In the genomic region with DNA sequence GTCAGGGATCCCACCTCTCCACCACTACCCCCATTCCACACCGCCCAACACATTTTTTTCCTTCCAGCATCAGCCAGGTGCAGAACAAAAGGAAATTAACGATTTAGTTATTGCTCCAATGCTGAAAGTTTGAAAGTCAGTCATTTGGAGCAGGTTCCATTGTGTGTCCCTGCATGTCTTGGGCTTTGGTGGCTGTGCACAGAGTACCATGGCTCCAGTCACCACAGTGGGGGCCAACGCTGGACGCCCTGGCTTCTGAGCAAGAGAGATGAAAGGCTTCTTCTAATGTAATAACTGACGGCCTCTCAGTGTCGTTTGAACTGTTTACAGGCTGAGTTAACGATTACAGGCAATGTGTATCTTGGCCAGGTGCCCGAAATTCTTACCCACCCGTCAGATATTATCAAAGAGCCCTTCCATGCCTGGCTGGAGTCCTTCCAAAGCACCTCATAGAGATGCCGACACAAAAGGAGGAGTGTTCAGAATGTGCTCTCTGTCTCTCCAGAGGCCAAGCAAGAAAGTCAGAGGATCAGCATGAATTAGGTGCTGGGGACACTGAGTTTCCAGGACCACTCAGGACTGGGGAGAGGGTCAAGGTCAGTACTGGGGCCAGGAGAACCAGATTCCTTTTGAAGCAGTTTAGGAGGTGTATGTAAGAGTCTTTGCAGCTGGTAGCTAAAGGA, we compare ENCODE assay signal across 9 cellular contexts. TPM values are rescaled to one million over a fixed set of nuclear protein-coding genes. Genes with fewer than 3 reads are reported as not detected.
DNase-seq lines count a peak whose midpoint lies in the region; ATAC-seq, FAIRE-seq and TF ChIP-seq lines count a peak whose summit lies in the region.
"Had no signal": no experiment of that assay in that cellular context is flagged by ENCODE, and none has a peak within 500 bp of the region (broad histone marks: within the 10 kb centered on the region; RNA-seq: fewer than 3 reads in every experiment).

No MANE protein-coding gene starts in this region.

- H3K36me3 ChIP-seq in cardiac muscle cell: no peaks in the 10 kb centered on the region

- no peaks in the 10 kb centered on the region for H3K27me3 ChIP-seq in cardiac muscle cell

- DNase-seq in cardiac muscle cell (ENCODE audit: low read depth in 1 of 2, low spot score in 1 of 2) (peak; percentile 80 to 89), Right ventricle myocardium inferior (ENCODE audit: missing footprints) (no peak), RCC 7860 (ENCODE audit: low spot score) (peak; percentile 75), foreskin fibroblast (peak; percentile 14 to 48), OCI-M2 (lab: John Stamatoyannopoulos, UW; ENCODE audit: unreplicated experiment) (no peak)

- TF ChIP-seq CTCF in cardiac muscle cell (IDR thresholded peaks at IDR 0.05; ENCODE audit: low read depth, low read length): no peak
- no peak for TF ChIP-seq CTCF in foreskin fibroblast (IDR thresholded peaks at IDR 0.05; ENCODE audit: low read depth, low read length)

- peak overlapping the region; percentile 64 for H3K27ac ChIP-seq in cardiac muscle cell

- no peak for ATAC-seq in Right ventricle myocardium inferior
- ATAC-seq in GM19395 (IDR thresholded peaks at IDR 0.05; ENCODE audit: unreplicated experiment): no peak
- no peak for ATAC-seq in GM18517 (IDR thresholded peaks at IDR 0.05; ENCODE audit: unreplicated experiment)
- no peak for ATAC-seq in HG03095 (IDR thresholded peaks at IDR 0.05; ENCODE audit: unreplicated experiment)

- H3K4me1 ChIP-seq in cardiac muscle cell (ENCODE audit: low read depth): peaks cover 44% of the 10 kb centered on the region

- no peak for FAIRE-seq in RCC 7860 (lab: Jason Lieb, UNC)

- H3K4me3 ChIP-seq in cardiac muscle cell: no peak overlapping the region
- H3K4me3 ChIP-seq in foreskin fibroblast (ENCODE audit: low read depth in 1 of 2, low read length in 2 of 2): no peak overlapping the region

- intact Hi-C loops in Right ventricle myocardium inferior (cut with DNase I): no loop called here

- H3K9me3 ChIP-seq in cardiac muscle cell (ENCODE audit: low read depth): no peaks in the 10 kb centered on the region

RNA-seq across cellular contexts. Expression of a gene that starts 25.9 kb away (rescaled TPM):
- total RNA-seq in cardiac muscle cell (8.6 and 8.7 TPM in 2 replicates), Right ventricle myocardium inferior (4.4 TPM)
- 5.0 and 9.4 TPM in 2 replicates for polyA plus RNA-seq in cardiac muscle cell
- polyA plus RNA-seq: AG04450 had no signal

RNA-seq across cellular contexts. Expression of a gene that starts 39.4 kb away (rescaled TPM):
- total RNA-seq in cardiac muscle cell: 94.6 and 152 TPM in 2 replicates
- polyA plus RNA-seq in cardiac muscle cell: 97.9 and 102 TPM in 2 replicates
- 58.2 TPM for total RNA-seq in Right ventricle myocardium inferior

Comparison
In these comparisons a context has a peak if more than half of its experiments do, and no peak if none do; other contexts are left out.
1. DNase-seq: peak in cardiac muscle cell (2 of 2), RCC 7860 (single experiment) and foreskin fibroblast (2 of 2); none in Right ventricle myocardium inferior (single experiment) and OCI-M2 (single experiment).